Comparison of ENCODE assay signal across 13 cellular contexts in genomic region chr11:133157180-133157579, GRCh38.
DNase-seq lines count a peak whose midpoint lies in the region; ATAC-seq lines count a peak whose summit lies in the region.
"Had no signal": no experiment of that assay in that cellular context is flagged by ENCODE, and none has a peak within 500 bp of the region (broad histone marks: within the 10 kb centered on the region; RNA-seq: fewer than 3 reads in every experiment).

No MANE protein-coding gene starts in this region.

- H3K9me3 Mint-ChIP-seq in naive thymus-derived CD8-positive, alpha-beta T cell: peaks cover 0 to 4% (median 0%) of the 10 kb centered on the region in 9 donors
- H3K9me3 Mint-ChIP-seq: activated CD8-positive, alpha-beta T cell treated with anti-CD3 and anti-CD28 coated beads for 36 hours had no signal

- peaks cover 0 to 2% (median 0%) of the 10 kb centered on the region in 4 donors for H3K4me1 Mint-ChIP-seq in naive thymus-derived CD8-positive, alpha-beta T cell

- H3K4me3 Mint-ChIP-seq in naive thymus-derived CD8-positive, alpha-beta T cell: no peak overlapping the region
- H3K4me3 Mint-ChIP-seq: activated CD8-positive, alpha-beta T cell treated with anti-CD3 and anti-CD28 coated beads for 36 hours had no signal

- H3K27ac Mint-ChIP-seq in naive thymus-derived CD8-positive, alpha-beta T cell: no peak overlapping the region
- H3K27ac Mint-ChIP-seq: activated CD8-positive, alpha-beta T cell treated with anti-CD3 and anti-CD28 coated beads for 36 hours had no signal

- no peak for ATAC-seq in naive thymus-derived CD8-positive, alpha-beta T cell
- ATAC-seq in GM19324 (IDR thresholded peaks at IDR 0.05; ENCODE audit: low FRiP score, unreplicated experiment): no peak
- ATAC-seq: activated CD8-positive, alpha-beta T cell treated with anti-CD3 and anti-CD28 coated beads for 36 hours had no signal

- no peaks in the 10 kb centered on the region for H3K36me3 Mint-ChIP-seq in naive thymus-derived CD8-positive, alpha-beta T cell

- POLR2A ChIA-PET in naive thymus-derived CD8-positive, alpha-beta T cell (lab: Charles Lee): no interaction called here

- peak; percentile 73 for DNase-seq in CMK (ENCODE audit: low read depth)
- DNase-seq in HT1080 (ENCODE audit: low read depth): peak; percentile 8
- peak; percentile 19 for DNase-seq in astrocyte of the hippocampus (ENCODE audit: low read depth, low spot score)
- peak; percentile 13 for DNase-seq in medulla oblongata (ENCODE audit: extremely low spot score)
- no peak for DNase-seq in NCI-H2029 treated with DMSO at 0.1 percent for 48 hours (lab: John Stamatoyannopoulos, UW)
- DNase-seq in activated T-cell treated with anti-CD3 and anti-CD28 coated beads for 4 hours: no peak
- DNase-seq in naive thymus-derived CD8-positive, alpha-beta T cell: no peak
- DNase-seq: activated CD8-positive, alpha-beta T cell treated with anti-CD3 and anti-CD28 coated beads for 36 hours; activated gamma-delta T cell; GOT3; MV-4-11; stimulated activated CD4-positive, alpha-beta T cell treated with anti-CD3 and anti-CD28 coated beads, Interleukin-2, amount 100 ng/mL, for 24 hours had no signal

- H3K27me3 Mint-ChIP-seq in naive thymus-derived CD8-positive, alpha-beta T cell: peaks cover 10 to 37% (median 16%) of the 10 kb centered on the region in 5 donors

Comparison
In these comparisons a context has a peak if more than half of its experiments do, and no peak if none do; other contexts are left out.
1. DNase-seq: peak in CMK (single experiment), HT1080 (single experiment), astrocyte of the hippocampus (single experiment) and medulla oblongata (single experiment); none in NCI-H2029 treated with DMSO at 0.1 percent for 48 hours (single experiment), activated T-cell treated with anti-CD3 and anti-CD28 coated beads for 4 hours (single experiment) and naive thymus-derived CD8-positive, alpha-beta T cell (0 of 10).